ENCODE assay signal across 9 cellular contexts in genomic region chr13:72864142-72865035, GRCh38.
DNase-seq lines count a peak whose midpoint lies in the region; ATAC-seq and TF ChIP-seq lines count a peak whose summit lies in the region.
"Had no signal": no experiment of that assay in that cellular context is flagged by ENCODE, and none has a peak within 500 bp of the region (broad histone marks: within the 10 kb centered on the region; RNA-seq: fewer than 3 reads in every experiment).

No MANE protein-coding gene starts in this region.

- no peaks in the 10 kb centered on the region for H3K27me3 Mint-ChIP-seq in mesothelial cell of epicardium (ENCODE audit: low read depth)

- no peaks in the 10 kb centered on the region for H3K4me1 Mint-ChIP-seq in mesothelial cell of epicardium

- DNase-seq in GM12864 (ENCODE audit: low read depth) (peak; percentile 39), cardiac fibroblast (ENCODE audit: low read depth in 2 of 2) (peak; percentile 5 to 15), MV-4-11 (lab: John Stamatoyannopoulos, UW) (no peak), activated gamma-delta T cell treated with Interleukin-2 at 50 U/mL for 16 hours (no peak), mesothelial cell of epicardium (ENCODE audit: low spot score in 2 of 2, unreplicated experiment in 2 of 2) (no peak), ascending aorta (ENCODE audit: low spot score in 2 of 2) (no peak)
- DNase-seq: PC-9 had no signal

- TF ChIP-seq CTCF in GM12864 (IDR thresholded peaks at IDR 0.05; ENCODE audit: low read depth, low read length, missing control alignments) (no peak), cardiac fibroblast (IDR thresholded peaks at IDR 0.05; ENCODE audit: low read depth, low read length) (no peak), mesothelial cell of epicardium (IDR thresholded peaks at IDR 0.05; ENCODE audit: unreplicated experiment) (no peak), ascending aorta (IDR thresholded peaks at IDR 0.05) (no peak)

- H3K4me3 ChIP-seq in GM12864 (ENCODE audit: low read depth, low read length) (no peak overlapping the region), cardiac fibroblast (replicated peaks in 1 of 2; ENCODE audit: low read depth in 2 of 2, low read length in 2 of 2) (no peak overlapping the region), ascending aorta (no peak overlapping the region)
- H3K4me3 ChIP-seq: PC-9 had no signal

- ATAC-seq in GM19395 (IDR thresholded peaks at IDR 0.05; ENCODE audit: unreplicated experiment) = peak; percentile 93
- ATAC-seq in HG03095 (IDR thresholded peaks at IDR 0.05; ENCODE audit: unreplicated experiment) = peak; percentile 88

- H3K9me3 Mint-ChIP-seq in mesothelial cell of epicardium = peaks cover 10% of the 10 kb centered on the region

- no peak overlapping the region for H3K4me3 Mint-ChIP-seq in mesothelial cell of epicardium

- peaks cover 33% of the 10 kb centered on the region for H3K36me3 Mint-ChIP-seq in mesothelial cell of epicardium

- peak overlapping the region in 1 of 2 donors; percentile 33 for H3K27ac ChIP-seq in ascending aorta
- H3K27ac ChIP-seq: PC-9 had no signal

- no peaks in the 10 kb centered on the region for H3K36me3 ChIP-seq in ascending aorta

- H3K9me3 ChIP-seq in ascending aorta = no peaks in the 10 kb centered on the region

- H3K27me3 ChIP-seq in ascending aorta = no peaks in the 10 kb centered on the region

- H3K27ac Mint-ChIP-seq in mesothelial cell of epicardium = no peak overlapping the region

- no peaks in the 10 kb centered on the region for H3K4me1 ChIP-seq in ascending aorta

- intact Hi-C loops in ascending aorta (cut with DNase I) = no loop called here

Comparison
In these comparisons a context has a peak if more than half of its experiments do, and no peak if none do; other contexts are left out.
1. DNase-seq: peak in GM12864 (single experiment) and cardiac fibroblast (2 of 2); none in MV-4-11 (single experiment), activated gamma-delta T cell treated with Interleukin-2 at 50 U/mL for 16 hours (single experiment), mesothelial cell of epicardium (0 of 2) and ascending aorta (0 of 2).